In the genomic region with DNA sequence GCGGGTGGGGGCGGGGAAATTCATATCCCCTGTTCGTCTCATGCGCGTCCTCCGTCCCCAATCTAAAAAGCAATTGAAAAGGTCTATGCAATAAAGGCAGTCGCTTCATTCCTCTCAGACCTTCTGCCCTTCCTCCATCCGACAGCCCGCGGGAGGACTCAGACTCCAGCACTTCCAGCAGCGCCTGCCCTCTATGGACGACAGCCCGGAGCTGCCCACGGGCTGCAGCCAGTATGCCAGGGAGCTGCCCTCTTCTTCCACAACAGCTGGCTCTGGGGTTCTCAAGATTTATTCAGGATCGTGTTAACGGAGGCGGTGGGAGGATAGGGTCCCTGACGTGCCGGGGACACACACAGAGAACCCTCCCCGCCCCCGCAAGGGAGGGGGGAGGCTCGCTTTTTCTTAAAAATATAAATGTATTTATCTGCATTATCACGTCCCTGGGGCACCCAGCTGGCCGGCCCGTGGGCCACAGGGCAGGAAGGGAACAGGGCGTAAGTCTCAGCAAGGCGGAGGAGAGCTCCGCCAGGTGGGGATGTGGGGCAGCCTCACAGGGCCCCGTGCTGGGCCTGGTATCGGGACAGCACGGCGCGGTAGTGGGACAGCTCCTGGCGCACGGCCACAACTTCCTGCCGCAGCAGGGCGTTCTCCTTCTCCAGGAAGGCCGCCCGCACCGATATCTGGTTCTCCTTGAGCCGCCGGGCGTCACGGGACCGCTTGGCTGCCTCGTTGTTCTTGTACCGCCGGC, we compare ENCODE assay signal across 11 cellular contexts. TPM values are rescaled to one million over a fixed set of nuclear protein-coding genes. Genes with fewer than 3 reads are reported as not detected.
DNase-seq lines count a peak whose midpoint lies in the region; ATAC-seq and TF ChIP-seq lines count a peak whose summit lies in the region.
"Had no signal": no experiment of that assay in that cellular context is flagged by ENCODE, and none has a peak within 500 bp of the region (broad histone marks: within the 10 kb centered on the region; RNA-seq: fewer than 3 reads in every experiment).

No MANE protein-coding gene starts in this region.

- TF ChIP-seq EP300 in ovary (IDR thresholded peaks at IDR 0.05) = no peak

- peaks cover 25% of the 10 kb centered on the region for H3F3A ChIP-seq in MM.1S (ENCODE audit: insufficient read depth, low read length)

- H3K27me3 ChIP-seq in heart left ventricle (no peaks in the 10 kb centered on the region), ovary (no peaks in the 10 kb centered on the region), MM.1S (replicated peaks; ENCODE audit: insufficient read depth, low read length) (no peaks in the 10 kb centered on the region)

- no peaks in the 10 kb centered on the region for H3K9me3 ChIP-seq in heart left ventricle
- no peaks in the 10 kb centered on the region for H3K9me3 ChIP-seq in ovary
- H3K9me3 ChIP-seq in MM.1S (replicated peaks; ENCODE audit: insufficient read depth, low read length) = no peaks in the 10 kb centered on the region

- H3K36me3 ChIP-seq in heart left ventricle = peaks cover 0 to 53% (median 7%) of the 10 kb centered on the region in 9 donors
- no peaks in the 10 kb centered on the region for H3K36me3 ChIP-seq in ovary
- H3K36me3 ChIP-seq in MM.1S (replicated peaks; ENCODE audit: insufficient read depth, low read length) = no peaks in the 10 kb centered on the region

- ATAC-seq in T-cell (replicated peaks in 1 of 4) (no peak), heart left ventricle (peak; percentile 2 to 47 (median 20)), HG03039 (IDR thresholded peaks at IDR 0.05; ENCODE audit: unreplicated experiment) (no peak), GM18858 (IDR thresholded peaks at IDR 0.05; ENCODE audit: unreplicated experiment) (no peak)

- peaks cover 33 to 53% (median 50%) of the 10 kb centered on the region in 3 donors for H3K4me1 Mint-ChIP-seq in T-cell

- H3K9me3 Mint-ChIP-seq in T-cell = no peaks in the 10 kb centered on the region
- H3K9me3 Mint-ChIP-seq: activated B cell treated with CpG ODN at 0.5 μM for 24 hours had no signal

- peak overlapping the region in 6 of 12 donors; percentile 2 to 36 (median 18) for H3K4me3 ChIP-seq in heart left ventricle
- H3K4me3 ChIP-seq in ovary = no peak overlapping the region
- H3K4me3 ChIP-seq in MM.1S (ENCODE audit: low read length) = no peak overlapping the region

- TF ChIP-seq POLR2A in heart left ventricle (IDR thresholded peaks at IDR 0.05) (no peak), ovary (IDR thresholded peaks at IDR 0.05) (no peak)

- no peak overlapping the region for H3K4me3 Mint-ChIP-seq in T-cell
- H3K4me3 Mint-ChIP-seq: activated B cell treated with CpG ODN at 0.5 μM for 24 hours had no signal

- peaks cover 10% of the 10 kb centered on the region for H3K36me3 Mint-ChIP-seq in T-cell

- H3K4me1 ChIP-seq in heart left ventricle (peaks cover 20 to 60% (median 51%) of the 10 kb centered on the region in 12 donors), ovary (ENCODE audit: insufficient read depth) (peaks cover 20% of the 10 kb centered on the region), MM.1S (ENCODE audit: low read length) (peaks cover 26% of the 10 kb centered on the region)

- WGBS in heart left ventricle, 4 donors = 10 to 17% (median 14%) methylated on average over 42 to 48 of the region's 48 CpGs
- WGBS in ovary, 3 donors = 5 to 14% (median 5%) methylated on average over 28 to 48 of the region's 48 CpGs

- no peaks in the 10 kb centered on the region for H3K9me2 ChIP-seq in MM.1S (replicated peaks; ENCODE audit: insufficient read depth, low read length)

- H3K9ac ChIP-seq in MM.1S (ENCODE audit: low read length) = no peak overlapping the region

- intact Hi-C loops in heart left ventricle (cut with DNase I) = no loop called here
- intact Hi-C loops in ovary (cut with DNase I) = no loop called here

- no peak overlapping the region for H3K4me2 ChIP-seq in MM.1S (ENCODE audit: low read depth, low read length)

- peak overlapping the region; percentile 12 to 52 for H3K27ac Mint-ChIP-seq in T-cell

- POLR2A ChIA-PET in T-cell (lab: Charles Lee) = no interaction called here

- CTCF ChIA-PET in T-cell (lab: Charles Lee) = no interaction called here

- no peaks in the 10 kb centered on the region for H3K27me3 Mint-ChIP-seq in T-cell
- H3K27me3 Mint-ChIP-seq: activated B cell treated with CpG ODN at 0.5 μM for 24 hours had no signal

- no peak overlapping the region for H2AFZ ChIP-seq in MM.1S (ENCODE audit: low read length)

- TF ChIP-seq CTCF in C4-2B (conservative IDR thresholded peaks at IDR 0.05) = peak; percentile 45; the same call in 1 of the 2 replicates
- peak in 9 of 12 donors; percentile 11 to 53 (median 32) for TF ChIP-seq CTCF in heart left ventricle (IDR thresholded peaks at IDR 0.05)
- peak in 1 of 3 donors; percentile 20 for TF ChIP-seq CTCF in ovary (IDR thresholded peaks at IDR 0.05)
- no peak for TF ChIP-seq CTCF in MM.1S (IDR thresholded peaks at IDR 0.05; ENCODE audit: low read length)

- H3K27ac ChIP-seq in C4-2B = peak overlapping the region; percentile 93
- H3K27ac ChIP-seq in heart left ventricle = peak overlapping the region in 11 of 12 donors; percentile 36 to 88 (median 84)
- H3K27ac ChIP-seq in ovary = peak overlapping the region; percentile 63 to 72
- H3K27ac ChIP-seq in MM.1S (ENCODE audit: low read length) = no peak overlapping the region

- no peak for DNase-seq in T-cell
- DNase-seq in heart left ventricle = peak; percentile 85 to 90 (median 89)
- DNase-seq in ovary = peak; percentile 76 to 83 (median 81)
- no peak for DNase-seq in MM.1S
- DNase-seq in GOT3 (lab: John Stamatoyannopoulos, UW) = no peak
- DNase-seq: activated B cell treated with CpG ODN at 0.5 μM for 24 hours, DMS79 had no signal

- H3K79me2 ChIP-seq in MM.1S (ENCODE audit: low read length) = peaks cover under 1% of the 10 kb centered on the region; the same call in 1 of the 2 replicates

- no peaks in the 10 kb centered on the region for H4K20me1 ChIP-seq in MM.1S (ENCODE audit: insufficient read depth, low read length)

RNA-seq across cellular contexts. Expression of a gene that starts 6.7 kb away (rescaled TPM):
- 10 to 100 TPM; 24.5 to 57.2 (median 56.0) TPM for total RNA-seq in T-cell
- 10 to 100 TPM in 5 of 9 donors, 1 to 10 TPM in 4; 1.4 to 34.2 (median 12.5) TPM for total RNA-seq in heart left ventricle
- 10 to 100 TPM in 1 of 2 donors, 1 to 10 TPM in 1; 3.9 to 11.6 TPM for polyA plus RNA-seq in heart left ventricle
- 10 to 100 TPM; 19.7 to 69.8 (median 34.6) TPM for total RNA-seq in ovary
- polyA plus RNA-seq in ovary = 10 to 100 TPM; 19.8 to 29.0 TPM

RNA-seq across cellular contexts. Expression of a gene that starts 11.2 kb away (rescaled TPM):
- total RNA-seq in T-cell (10 to 100 TPM; 18.0 to 37.0 (median 31.8) TPM), heart left ventricle (10 to 100 TPM in 2 of 9 donors, 1 to 10 TPM in 7; 5.6 to 13.1 (median 8.6) TPM), ovary (10 to 100 TPM; 12.3 to 37.2 (median 27.0) TPM)
- polyA plus RNA-seq in heart left ventricle (10 to 100 TPM; 10.3 to 11.0 TPM), ovary (10 to 100 TPM in 1 of 2 donors, 1 to 10 TPM in 1; 2.9 to 24.5 TPM)

RNA-seq across cellular contexts. Expression of a gene that starts 11.5 kb away (rescaled TPM):
- total RNA-seq in T-cell (1,000 to 10,000 TPM; 2,370 to 2,784 (median 2,662) TPM), heart left ventricle (100 to 1,000 TPM; 470 to 877 (median 692) TPM), ovary (1,000 to 10,000 TPM; 2,699 to 8,435 (median 3,584) TPM)
- polyA plus RNA-seq in heart left ventricle (1,000 to 10,000 TPM; 1,040 to 1,773 TPM), ovary (1,000 to 10,000 TPM; 1,780 to 6,110 TPM)

RNA-seq across cellular contexts. Expression of a gene that starts 15.5 kb away (rescaled TPM):
- total RNA-seq in T-cell = 10 to 100 TPM in 4 of 5 donors, 1 to 10 TPM in 1; 8.0 to 18.5 (median 11.0) TPM
- total RNA-seq in heart left ventricle = 10 to 100 TPM in 1 of 9 donors, 1 to 10 TPM in 8; 2.2 to 14.6 (median 5.8) TPM
- polyA plus RNA-seq in heart left ventricle = 10 to 100 TPM in 1 of 2 donors, 1 to 10 TPM in 1; 3.4 to 14.8 TPM
- total RNA-seq in ovary = 10 to 100 TPM; 14.9 to 52.5 (median 40.8) TPM
- 10 to 100 TPM; 43.1 to 53.1 TPM for polyA plus RNA-seq in ovary

RNA-seq across cellular contexts. Expression of a gene that starts 15.6 kb away (rescaled TPM):
- total RNA-seq in T-cell = 1 to 10 TPM in 4 of 5 donors, not detected in 1; 2.3 to 3.0 (median 2.7) TPM
- not detected for total RNA-seq in heart left ventricle
- under 1 TPM in 1 of 2 donors, not detected in 1; 0.14 TPM for polyA plus RNA-seq in heart left ventricle
- total RNA-seq in ovary = 1 to 10 TPM in 5 of 7 donors, not detected in 2; 1.1 to 6.9 (median 1.5) TPM
- polyA plus RNA-seq in ovary = under 1 TPM in 1 of 2 donors, not detected in 1; 0.16 TPM
- total RNA-seq: glomerular endothelial cell had no signal

Comparison
In these comparisons a context has a peak if more than half of its experiments do, and no peak if none do; other contexts are left out.
1. ATAC-seq: peak in heart left ventricle (4 of 4); none in T-cell (0 of 4), HG03039 (single experiment) and GM18858 (single experiment).
2. DNase-seq: peak in heart left ventricle (5 of 5) and ovary (5 of 5); none in T-cell (0 of 34), MM.1S (single experiment) and GOT3 (single experiment).